10 cellular contexts compared by ENCODE assay signal in genomic region chr3:111610612-111611054, GRCh38. TPM values are rescaled to one million over a fixed set of nuclear protein-coding genes. Genes with fewer than 3 reads are reported as not detected.
DNase-seq lines count a peak whose midpoint lies in the region; ATAC-seq and TF ChIP-seq lines count a peak whose summit lies in the region.
"Had no signal": no experiment of that assay in that cellular context is flagged by ENCODE, and none has a peak within 500 bp of the region (broad histone marks: within the 10 kb centered on the region; RNA-seq: fewer than 3 reads in every experiment).

No MANE protein-coding gene starts in this region.

- WGBS in smooth muscle cell (ENCODE audit: low lambda C conversion rate): 79% methylated on average over 8 of the region's 8 CpGs
- WGBS in H9 (ENCODE audit: extremely low coverage, insufficient read length, low lambda C conversion rate): no CpG with 5 or more reads among the region's 8 CpGs

- H3K36me3 ChIP-seq in smooth muscle cell (ENCODE audit: low read depth) (no peaks in the 10 kb centered on the region), upper lobe of right lung (no peaks in the 10 kb centered on the region)

- H3K79me2 ChIP-seq in smooth muscle cell (ENCODE audit: low read depth) (no peaks in the 10 kb centered on the region), H9 (ENCODE audit: insufficient read depth, low read length) (no peaks in the 10 kb centered on the region)

- H2AFZ ChIP-seq in smooth muscle cell (ENCODE audit: low read depth): peak overlapping the region; percentile 1
- no peak overlapping the region for H2AFZ ChIP-seq in H9 (ENCODE audit: low read length)

- H3K4me3 Mint-ChIP-seq in H9: no peak overlapping the region
- H3K4me3 Mint-ChIP-seq: nephron had no signal

- H3K79me1 ChIP-seq in H9 (ENCODE audit: insufficient read depth, low read depth, low read length, poor library complexity, severe bottlenecking): no peaks in the 10 kb centered on the region

- H4K20me1 ChIP-seq in smooth muscle cell (ENCODE audit: low read depth) (no peaks in the 10 kb centered on the region), H9 (ENCODE audit: control insufficient read depth, insufficient read depth, insufficient read length) (no peaks in the 10 kb centered on the region)

- H3K4me2 ChIP-seq in smooth muscle cell: peak overlapping the region; percentile 9
- H3K4me2 ChIP-seq in H9 (ENCODE audit: insufficient read depth, insufficient read length, low read length): no peak overlapping the region
- H3K4me2 ChIP-seq: SK-N-SH had no signal

- peak; percentile 62 for DNase-seq in activated CD4-positive, alpha-beta T cell treated with anti-CD3 and anti-CD28 coated beads for 48 hours
- DNase-seq in smooth muscle cell (lab: John Stamatoyannopoulos, UW; ENCODE audit: unreplicated experiment): no peak
- no peak for DNase-seq in A172 (ENCODE audit: low spot score)
- no peak for DNase-seq in upper lobe of right lung
- no peak for DNase-seq in HuH-7.5 (ENCODE audit: low spot score)
- DNase-seq in H9: no peak
- DNase-seq: SK-N-SH had no signal

- no peak overlapping the region for H2BK120ac ChIP-seq in H9 (ENCODE audit: low read depth, low read length, poor library complexity, severe bottlenecking)

- no peak overlapping the region for H2BK5ac ChIP-seq in H9 (ENCODE audit: insufficient read length, low read length)

- H3T11ph ChIP-seq in H9 (ENCODE audit: low read length): no peak overlapping the region

- no peak overlapping the region for H2BK12ac ChIP-seq in H9 (ENCODE audit: insufficient read length, low read depth, low read length)

- H3K4ac ChIP-seq in H9 (ENCODE audit: low read depth, low read length): no peak overlapping the region

- no peak overlapping the region for H4K91ac ChIP-seq in H9 (ENCODE audit: insufficient read length, low read depth, low read length)

- no peaks in the 10 kb centered on the region; the same call in 1 of the 2 replicates for H3K27me3 Mint-ChIP-seq in H9 (ENCODE audit: low read depth)

- H3K27ac ChIP-seq in smooth muscle cell (ENCODE audit: low read depth) (peak overlapping the region; percentile 18), upper lobe of right lung (no peak overlapping the region), H9 (ENCODE audit: insufficient read length, low read depth, low read length) (no peak overlapping the region)

- no peak for TF ChIP-seq CTCF in smooth muscle cell (IDR thresholded peaks at IDR 0.05; ENCODE audit: borderline replicate concordance, insufficient read depth, poor library complexity, severe bottlenecking)
- TF ChIP-seq CTCF in upper lobe of right lung (IDR thresholded peaks at IDR 0.05): no peak
- TF ChIP-seq CTCF in H9 (conservative IDR thresholded peaks at IDR 0.05): no peak

- no peak overlapping the region for H3K18ac ChIP-seq in H9 (ENCODE audit: insufficient read length, low read depth, low read length)

- H3K56ac ChIP-seq in H9 (ENCODE audit: insufficient read length, low read depth, low read length): no peak overlapping the region

- no peaks in the 10 kb centered on the region for H3K36me3 Mint-ChIP-seq in H9 (ENCODE audit: insufficient read depth in 1 of 3, low read depth in 3 of 3)

- no peak overlapping the region for H2AK5ac ChIP-seq in H9 (ENCODE audit: insufficient read length, low read length)

- H2BK20ac ChIP-seq in H9 (ENCODE audit: low read depth, low read length, poor library complexity, severe bottlenecking): no peak overlapping the region

- peaks cover 0 to 3% of the 10 kb centered on the region in 2 experiments; a peak in 1 of 4 replicates for H3K4me1 Mint-ChIP-seq in H9
- H3K4me1 Mint-ChIP-seq: nephron had no signal

- H3K9me3 ChIP-seq in smooth muscle cell (replicated peaks; ENCODE audit: low read depth) (no peaks in the 10 kb centered on the region), upper lobe of right lung (no peaks in the 10 kb centered on the region), H9 (ENCODE audit: control insufficient read depth, low read depth, low read length) (no peaks in the 10 kb centered on the region)
- H3K9me3 ChIP-seq: SK-N-SH had no signal

- H3K9me3 Mint-ChIP-seq in H9: no peaks in the 10 kb centered on the region; a peak in 1 of 5 replicates
- H3K9me3 Mint-ChIP-seq: nephron had no signal

- no peak overlapping the region for H2BK15ac ChIP-seq in H9 (ENCODE audit: low read depth, low read length)

- ATAC-seq in GM19438 (IDR thresholded peaks at IDR 0.05; ENCODE audit: low read depth, unreplicated experiment) (peak; percentile 27), HG03135 (IDR thresholded peaks at IDR 0.05; ENCODE audit: unreplicated experiment) (peak; percentile 26), upper lobe of right lung (no peak)

- no peak overlapping the region for H3K4me3 ChIP-seq in smooth muscle cell
- H3K4me3 ChIP-seq in upper lobe of right lung: no peak overlapping the region

- H4K8ac ChIP-seq in H9 (replicated peaks; ENCODE audit: insufficient read length, low read depth, low read length): no peak overlapping the region

- no peak overlapping the region; a peak in 1 of 7 replicates for H3K27ac Mint-ChIP-seq in H9
- H3K27ac Mint-ChIP-seq: nephron had no signal

- no peak overlapping the region for H3K9ac ChIP-seq in smooth muscle cell (ENCODE audit: low read depth)
- H3K9ac ChIP-seq in H9 (ENCODE audit: extremely low read depth, insufficient read length, low read length): no peak overlapping the region
- H3K9ac ChIP-seq: SK-N-SH had no signal

- intact Hi-C loops in upper lobe of right lung (cut with DNase I): no loop called here

- no peak overlapping the region for H3K23ac ChIP-seq in H9 (ENCODE audit: insufficient read length, low read depth, low read length)

- no peaks in the 10 kb centered on the region for H3K23me2 ChIP-seq in H9 (ENCODE audit: insufficient read length, low read depth, low read length, poor library complexity, severe bottlenecking)

- H3F3A ChIP-seq in smooth muscle cell (ENCODE audit: low read depth): no peaks in the 10 kb centered on the region

- no peaks in the 10 kb centered on the region for H3K27me3 ChIP-seq in smooth muscle cell (ENCODE audit: low read depth)
- no peaks in the 10 kb centered on the region for H3K27me3 ChIP-seq in upper lobe of right lung
- H3K27me3 ChIP-seq in H9 (ENCODE audit: insufficient read depth, low read length): no peaks in the 10 kb centered on the region

- H3K4me1 ChIP-seq in smooth muscle cell (ENCODE audit: low read depth) (no peaks in the 10 kb centered on the region), upper lobe of right lung (no peaks in the 10 kb centered on the region), H9 (ENCODE audit: insufficient read depth, low read length) (no peaks in the 10 kb centered on the region)

- no peak overlapping the region for H4K5ac ChIP-seq in H9 (ENCODE audit: insufficient read length, low read depth, low read length)

- H3K14ac ChIP-seq in H9 (ENCODE audit: insufficient read depth, low read length): no peak overlapping the region

RNA-seq across cellular contexts. Expression of gene ZBED2, which starts 15.5 kb away (rescaled TPM):
- 9.2 and 11.9 TPM in 2 replicates for total RNA-seq in smooth muscle cell
- 2.4 and 17.0 TPM in 2 replicates for polyA plus RNA-seq in smooth muscle cell
- total RNA-seq in A172 (2014; rRNA removed; shearing (Covaris generic)): 0.22 TPM in 1 of 2 replicates, not detected in the other
- total RNA-seq in upper lobe of right lung: 6.4 TPM
- not detected in 2 replicates for total RNA-seq in H9 (2021)
